12 cellular contexts compared by ENCODE assay signal in genomic region chr9:42071026-42071425, GRCh38. TPM values are rescaled to one million over a fixed set of nuclear protein-coding genes. Genes with fewer than 3 reads are reported as not detected.
DNase-seq lines count a peak whose midpoint lies in the region; ATAC-seq, FAIRE-seq and TF ChIP-seq lines count a peak whose summit lies in the region.
"Not testable (repeated sequence)": the region's sequence is repeated elsewhere in the genome, so short reads cannot be mapped to it uniquely, and the experiment has no call there.
"Had no signal": no experiment of that assay in that cellular context is flagged by ENCODE, and none has a peak within 500 bp of the region (broad histone marks: within the 10 kb centered on the region; RNA-seq: fewer than 3 reads in every experiment).

No MANE protein-coding gene starts in this region.

- TF ChIP-seq CTCF in A549 (IDR thresholded peaks at IDR 0.05); right lobe of liver (IDR thresholded peaks at IDR 0.05): not testable (repeated sequence)

- H3K36me3 ChIP-seq in right lobe of liver; aorta (ENCODE audit: control insufficient read depth in 1 of 2, insufficient read depth in 2 of 2, low read length in 1 of 2): not testable (repeated sequence)

- TF ChIP-seq POLR2A in A549 (IDR thresholded peaks at IDR 0.05; ENCODE audit: low read length); right lobe of liver (IDR thresholded peaks at IDR 0.05): not testable (repeated sequence)

- intact Hi-C loops in right lobe of liver (cut with DNase I); aorta (cut with DNase I): not testable (repeated sequence)

- CTCF ChIA-PET in A549 (lab: Yijun Ruan, JAX), result not testable (repeated sequence)

- ATAC-seq in A549, result not testable (repeated sequence)
- ATAC-seq in right lobe of liver (peak; percentile 22 to 75 (median 58)), aorta (ENCODE audit: low FRiP score) (peak; percentile 26)

- POLR2A ChIA-PET in A549 (lab: Yijun Ruan, JAX), result not testable (repeated sequence)

- 83% methylated on average over 3 of the region's 4 CpGs for WGBS in A549 (ENCODE audit: missing lambda C conversion rate)
- no CpG with 5 or more reads among the region's 4 CpGs for WGBS in right lobe of liver (ENCODE audit: insufficient coverage, low coverage, low lambda C conversion rate, missing lambda C conversion rate)
- no CpG with 5 or more reads among the region's 4 CpGs for WGBS in aorta, 2 donors

- TF ChIP-seq RAD21 in A549 (conservative IDR thresholded peaks at IDR 0.05 in 1 of 2, IDR thresholded peaks at IDR 0.05 in 1 of 2), result not testable (repeated sequence)

- H3K4me2 ChIP-seq in A549, result not testable (repeated sequence)

- H3K27ac ChIP-seq in A549; right lobe of liver; aorta (ENCODE audit: low read depth in 1 of 2, low read length in 2 of 2): not testable (repeated sequence)

- TF ChIP-seq EP300 in A549 (IDR thresholded peaks at IDR 0.05), result not testable (repeated sequence)

- not testable (repeated sequence) for H3K27me3 ChIP-seq in right lobe of liver; aorta (ENCODE audit: control insufficient read depth in 1 of 2, insufficient read depth in 2 of 2, low read length in 1 of 2)

- not testable (repeated sequence) for H3K9me3 ChIP-seq in A549; right lobe of liver; aorta (ENCODE audit: control insufficient read depth, low read length)

- not testable (repeated sequence) for H3K4me3 ChIP-seq in A549; right lobe of liver; aorta (ENCODE audit: low read length in 2 of 2)

- not testable (repeated sequence) for DNase-seq in A549 (ENCODE audit: low read depth in 1 of 2, low spot score in 1 of 2); frontal cortex (ENCODE audit: low spot score in 2 of 2); aorta
- DNase-seq in right lobe of liver, result peak in 2 of 3 donors; percentile 9 to 36

- not testable (repeated sequence) for H3K4me1 ChIP-seq in A549; right lobe of liver; aorta (ENCODE audit: control insufficient read depth in 1 of 2, insufficient read depth in 2 of 2, low read length in 2 of 2)

- peak; percentile 94 for FAIRE-seq in A549 (lab: Jason Lieb, UNC)
- FAIRE-seq in G401.6 (lab: Jason Lieb, UNC), result peak; percentile 49
- peak; percentile 39 for FAIRE-seq in frontal cortex (lab: Jason Lieb, UNC)

RNA-seq across cellular contexts. Expression of gene CNTNAP3B, which starts 58.2 kb away (rescaled TPM):
- polyA plus RNA-seq in A549 (2011; rRNA removed), result 73.3 and 75.6 TPM in 2 replicates
- polyA plus RNA-seq in A549 (2012; cell fraction: cytosol; rRNA removed), result 16.0 and 17.5 TPM in 2 replicates
- 46.6 and 53.0 TPM in 2 replicates for polyA plus RNA-seq in A549 (2012; cell fraction: nucleus; rRNA removed)
- 13.6 to 17.7 TPM (median 14.4 TPM) in 3 replicates for polyA plus RNA-seq in A549 (2017; fragmentation: RNase III; extraction: RNeasy Plus Mini Kit Qiagen cat#74134 plus additional on column Dnase treatment)
- polyA minus RNA-seq in A549 (2011; rRNA and poly(A)+ RNA removed), result 82.9 and 86.8 TPM in 2 replicates
- total RNA-seq in frontal cortex, result 35.9 TPM
- 10 to 100 TPM in 1 of 6 experiments, 1 to 10 TPM in 5; 1.9 to 10.2 (median 8.0) TPM for total RNA-seq in right lobe of liver
- total RNA-seq in aorta, result 10 to 100 TPM; 16.3 to 25.9 TPM
- 10 to 100 TPM in 1 of 2 donors, 1 to 10 TPM in 1; 1.6 to 45.9 TPM for polyA plus RNA-seq in aorta
- total RNA-seq: Caco-2; CD4-positive, alpha-beta memory T cell; CD4-positive, alpha-beta T cell; CD4-positive, CD25-positive, alpha-beta regulatory T cell; CD8-positive, alpha-beta memory T cell; CD8-positive, alpha-beta T cell had no signal
- polyA plus RNA-seq: CD14-positive monocyte; CD4-positive, alpha-beta memory T cell; CD4-positive, CD25-positive, alpha-beta regulatory T cell; CD8-positive, alpha-beta memory T cell had no signal
